ENCODE assay signal across 8 cellular contexts in the genomic region with DNA sequence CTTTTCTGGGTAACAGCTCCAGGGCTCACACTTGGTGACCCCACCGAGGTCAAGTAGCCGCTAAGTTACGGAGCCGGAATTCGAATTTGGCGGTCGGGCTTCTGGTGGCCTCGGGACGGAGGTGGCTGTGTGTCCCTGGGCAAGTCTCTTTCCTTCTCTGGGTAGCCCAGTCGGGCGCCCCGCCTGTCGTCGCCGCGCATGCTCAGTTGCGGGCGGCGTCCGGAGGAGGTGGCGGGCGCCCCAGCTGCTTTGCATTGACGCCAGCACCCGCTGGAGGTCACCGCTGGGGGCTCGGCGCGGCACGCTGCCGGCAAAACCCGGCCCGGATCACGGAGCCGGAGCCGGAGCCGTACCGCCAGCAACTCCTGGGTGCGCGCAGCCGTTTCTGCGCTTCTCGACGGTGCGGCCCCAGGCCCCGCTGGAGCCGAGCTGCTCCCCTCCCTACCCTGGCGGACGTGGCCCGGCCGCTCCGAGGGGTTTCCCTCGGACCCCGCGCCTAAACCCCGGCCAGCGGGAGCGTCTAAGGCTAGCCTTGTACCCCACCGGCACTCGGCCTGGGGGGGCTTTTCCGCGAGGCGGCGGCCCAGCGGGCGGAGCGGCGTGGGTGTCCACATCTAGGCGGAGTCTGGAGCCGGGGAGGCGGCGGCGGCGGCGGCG. TPM values are rescaled to one million over a fixed set of nuclear protein-coding genes. Genes with fewer than 3 reads are reported as not detected.
DNase-seq lines count a peak whose midpoint lies in the region; ATAC-seq and TF ChIP-seq lines count a peak whose summit lies in the region.

No MANE protein-coding gene starts in this region.

- H3K27me3 Mint-ChIP-seq in T-cell, result no peaks in the 10 kb centered on the region

- no peaks in the 10 kb centered on the region for H3K9me3 ChIP-seq in aorta (ENCODE audit: control insufficient read depth, low read length)

- POLR2A ChIA-PET in T-cell (lab: Charles Lee), result interaction anchor here in 1 of 2 donors (0.6 kb wide), 2 partner anchors 68 to 166 kb away, joined by 3 to 4 read pairs; no protein-coding TSS in a partner anchor

- ATAC-seq in HG02840 (IDR thresholded peaks at IDR 0.05; ENCODE audit: low FRiP score, unreplicated experiment) (peak; percentile 58), T-cell (replicated peaks in 1 of 4) (peak; percentile 75 to 81 (median 78)), aorta (ENCODE audit: low FRiP score) (peak; percentile 96)

- H3K27me3 ChIP-seq in rectal smooth muscle tissue (ENCODE audit: control insufficient read depth, insufficient read depth, low read length) (no peaks in the 10 kb centered on the region), aorta (ENCODE audit: control insufficient read depth in 1 of 2, insufficient read depth in 2 of 2, low read length in 1 of 2) (no peaks in the 10 kb centered on the region)

- H3K36me3 Mint-ChIP-seq in T-cell, result no peaks in the 10 kb centered on the region

- no peaks in the 10 kb centered on the region for H3K9me3 Mint-ChIP-seq in T-cell

- 0% methylated on average over 69 to 75 of the region's 75 CpGs for WGBS in aorta, 2 donors

- H3K9ac ChIP-seq in rectal smooth muscle tissue (ENCODE audit: low read length), result peak overlapping the region; percentile 77

- H3K4me1 Mint-ChIP-seq in T-cell, result peaks cover 41 to 44% (median 42%) of the 10 kb centered on the region in 3 donors

- CTCF ChIA-PET in T-cell (lab: Charles Lee), result interaction anchor here (0.6 to 2.0 kb wide), 5 partner anchors 22 to 326 kb away, joined by 3 to 7 read pairs (median 5); no protein-coding TSS in a partner anchor

- peak overlapping the region; percentile 85 for H3K27ac ChIP-seq in angular gyrus (ENCODE audit: low read depth, low read length)
- peak overlapping the region; percentile 91 for H3K27ac ChIP-seq in rectal smooth muscle tissue (ENCODE audit: low read depth, low read length)
- H3K27ac ChIP-seq in aorta (ENCODE audit: low read depth in 1 of 2, low read length in 2 of 2), result peak overlapping the region; percentile 69 to 74

- peak overlapping the region; percentile 95 to 97 for H3K27ac Mint-ChIP-seq in T-cell

- in situ Hi-C loops in GM13976 (cut with MboI; ENCODE audit: low sequenced_read_pairs, unreplicated experiment), result no loop called here

- no peaks in the 10 kb centered on the region for H3K36me3 ChIP-seq in rectal smooth muscle tissue (ENCODE audit: control insufficient read depth, insufficient read depth, low read length)
- H3K36me3 ChIP-seq in aorta (ENCODE audit: control insufficient read depth in 1 of 2, insufficient read depth in 2 of 2, low read length in 1 of 2), result no peaks in the 10 kb centered on the region

- peak overlapping the region; percentile 91 to 92 (median 91) for H3K4me3 Mint-ChIP-seq in T-cell

- no peak for TF ChIP-seq CTCF in GM13976 (IDR thresholded peaks at IDR 0.05; ENCODE audit: borderline replicate concordance, control extremely low read depth, extremely low read depth, insufficient read depth, missing control alignments)

- intact Hi-C loops in aorta (cut with DNase I), result loop anchor here in 1 of 2 donors (10.0 kb wide), 1 partner anchor 64 kb away; no protein-coding TSS in a partner anchor

- H3K4me1 ChIP-seq in rectal smooth muscle tissue (ENCODE audit: control insufficient read depth, insufficient read depth, low read length) (peaks cover 7% of the 10 kb centered on the region), aorta (ENCODE audit: control insufficient read depth in 1 of 2, insufficient read depth in 2 of 2, low read length in 2 of 2) (no peaks in the 10 kb centered on the region)

- peak overlapping the region; percentile 99 for H3K4me3 ChIP-seq in rectal smooth muscle tissue (ENCODE audit: low read length)
- H3K4me3 ChIP-seq in aorta (ENCODE audit: low read length in 2 of 2), result peak overlapping the region; percentile 75 to 83

- DNase-seq in GM13976 (ENCODE audit: low spot score) (peak; percentile 99), NCI-H1436 (lab: John Stamatoyannopoulos, UW) (peak; percentile 92), T-cell (peak; percentile 91 to 97 (median 95)), hepatic stellate cell (ENCODE audit: low spot score) (peak; percentile 98), aorta (peak; percentile 97)

RNA-seq across cellular contexts. Expression of a gene that starts 0.5 kb away (rescaled TPM):
- total RNA-seq in T-cell (10 to 100 TPM; 21.5 to 33.7 (median 25.1) TPM), aorta (10 to 100 TPM; 68.8 to 71.1 TPM)
- 10 to 100 TPM in 1 of 2 donors, 1 to 10 TPM in 1; 8.5 to 24.3 TPM for polyA plus RNA-seq in aorta

Comparison
In these comparisons a context has a peak if more than half of its experiments do, and no peak if none do; other contexts are left out.
1. Peak in every context shown above with its lines: DNase-seq, ATAC-seq, H3K4me3 ChIP-seq and H3K27ac ChIP-seq.